In the genomic region with DNA sequence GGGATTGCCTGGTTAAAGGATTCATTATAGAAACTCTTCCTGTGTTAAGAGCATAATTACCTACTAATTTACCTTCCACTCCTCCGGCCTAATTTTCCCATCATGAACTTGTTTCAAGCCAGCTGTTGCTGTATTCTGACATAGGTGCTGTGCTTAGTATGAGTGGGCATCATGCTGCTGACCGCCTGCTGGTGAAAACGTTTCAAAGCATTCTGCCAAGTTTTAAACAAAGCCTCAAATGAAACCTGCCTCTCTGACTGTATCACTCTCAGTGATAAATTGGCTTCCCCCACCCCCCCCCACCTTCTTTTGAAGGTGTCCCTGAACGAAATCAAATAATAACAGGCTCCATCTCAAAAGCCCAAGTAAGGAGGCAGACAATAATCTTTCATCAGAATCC, we compare ENCODE assay signal across 22 cellular contexts. TPM values are rescaled to one million over a fixed set of nuclear protein-coding genes. Genes with fewer than 3 reads are reported as not detected.
A peak's percentile ranks its signal among the peaks of the same experiment; 100 is the strongest.
DNase-seq lines count a peak whose midpoint lies in the region; ATAC-seq, FAIRE-seq and TF ChIP-seq lines count a peak whose summit lies in the region.
"Had no signal": no experiment of that assay in that cellular context is flagged by ENCODE, and none has a peak within 500 bp of the region (broad histone marks: within the 10 kb centered on the region; RNA-seq: fewer than 3 reads in every experiment).

No MANE protein-coding gene starts in this region.

- no peak overlapping the region; the same call in 1 of the 2 replicates for H3K4me2 ChIP-seq in GM12878 (ENCODE audit: control insufficient read depth, insufficient read depth)

- ATAC-seq in GM12878, result peak; percentile 81
- ATAC-seq: activated CD8-positive, alpha-beta T cell treated with anti-CD3 and anti-CD28 coated beads, Interleukin-2, amount 10 ng/mL, durations not matched to agents 7 days and 5 days had no signal

- H3K27ac ChIP-seq in GM12878 (ENCODE audit: control insufficient read depth, insufficient read depth) (no peak overlapping the region), tibial artery (no peak overlapping the region)
- H3K27ac ChIP-seq: C4-2B, HL-60, Peyer's patch, upper lobe of left lung had no signal

- H3K4me1 ChIP-seq in GM12878 (ENCODE audit: control insufficient read depth, insufficient read depth, low read length) (peaks cover 47% of the 10 kb centered on the region), tibial artery (no peaks in the 10 kb centered on the region)
- H3K4me1 ChIP-seq: upper lobe of left lung had no signal

- no peak for TF ChIP-seq POLR2A in GM12878 (IDR thresholded peaks at IDR 0.05; ENCODE audit: low read depth, low read length)

- intact Hi-C loops in GM12878 (cut with micrococcal nuclease; ENCODE audit: unreplicated experiment) (no loop called here), tibial artery (cut with DNase I; ENCODE audit: low total_unique reads) (no loop called here)

- DNase-seq in GM06990 (ENCODE audit: extremely low read depth, insufficient read length) (no peak), NCI-H1417 treated with DMSO at 0.1 percent for 48 hours (lab: John Stamatoyannopoulos, UW) (peak; percentile 94), NCI-H345 (lab: John Stamatoyannopoulos, UW) (peak; percentile 91), GM12878 (ENCODE audit: low read depth, low spot score) (no peak), NCI-H2029 treated with DMSO at 0.1 percent for 48 hours (lab: John Stamatoyannopoulos, UW) (no peak), activated gamma-delta T cell treated with Interleukin-2 at 50 U/mL for 16 hours (no peak), NCI-H446 (lab: John Stamatoyannopoulos, UW) (no peak), tibial artery (no peak)
- DNase-seq: activated CD4-positive, CD25-positive, alpha-beta regulatory T cell treated with anti-CD3 and anti-CD28 coated beads, Interleukin-2, amount 50 U/mL, for 72 hours; activated CD8-positive, alpha-beta T cell treated with anti-CD3 and anti-CD28 coated beads, Interleukin-2, amount 10 ng/mL, durations not matched to agents 7 days and 5 days; activated T-cell treated with anti-CD3 and anti-CD28 coated beads, Interleukin-2, amount 50 U/mL, for 1 hour; mammary epithelial cell; NCI-H1694 treated with DMSO at 0.1 percent for 48 hours; NK-92 treated with Interleukin-12 subunit alpha and Interleukin-12 subunit beta, amount 100 ng/mL, for 24 hours; Peyer's patch; upper lobe of left lung had no signal

- CTCF ChIA-PET in GM12878 (lab: Yijun Ruan, JAX), result interaction anchor here (1.7 to 3.0 kb wide), 6 partner anchors 13 to 43 kb away, joined by 4 to 25 read pairs (median 10); no protein-coding TSS in a partner anchor

- 51% methylated on average over 4 of the region's 4 CpGs for WGBS in GM12878 (ENCODE audit: insufficient coverage, insufficient replicate concordance, low lambda C conversion rate, missing lambda C conversion rate)

- TF ChIP-seq EP300 in GM12878 (IDR thresholded peaks at IDR 0.05; ENCODE audit: borderline replicate concordance in 1 of 2, control insufficient read depth in 1 of 2, low read depth in 2 of 2, low read length in 2 of 2), result no peak

- H3K9me3 ChIP-seq in GM12878 (replicated peaks; ENCODE audit: control insufficient read depth, insufficient read depth, low read length) (peaks cover 2% of the 10 kb centered on the region; the same call in 2 of the 3 replicates), tibial artery (no peaks in the 10 kb centered on the region)
- H3K9me3 ChIP-seq: Peyer's patch, upper lobe of left lung had no signal

- H3K36me3 ChIP-seq in GM06990 (ENCODE audit: control insufficient read depth, insufficient read depth, low read length), result no peaks in the 10 kb centered on the region
- H3K36me3 ChIP-seq in GM12878 (ENCODE audit: control insufficient read depth in 2 of 2, insufficient read depth in 2 of 2, low read length in 1 of 2), result no peaks in the 10 kb centered on the region
- no peaks in the 10 kb centered on the region for H3K36me3 ChIP-seq in tibial artery
- H3K36me3 ChIP-seq: Peyer's patch, upper lobe of left lung had no signal

- no peak for FAIRE-seq in GM12878 (lab: Jason Lieb, UNC)
- FAIRE-seq: bronchial epithelial cell, G401.6, GM12891, H1 had no signal

- POLR2A ChIA-PET in GM12878 (lab: Charles Lee), result interaction anchor here (0.6 to 1.5 kb wide), 4 partner anchors 9 to 42 kb away, joined by 4 to 5 read pairs (median 4); no protein-coding TSS in a partner anchor

- no peaks in the 10 kb centered on the region for H4K20me1 ChIP-seq in GM12878 (ENCODE audit: control insufficient read depth, insufficient read depth)

- RAD21 ChIA-PET in GM12878 (lab: Charles Lee; ENCODE audit: unreplicated experiment), result interaction anchor here (0.6 to 1.0 kb wide), 6 partner anchors 19 to 433 kb away, joined by 3 to 4 read pairs (median 3); no protein-coding TSS in a partner anchor

- H3K4me3 ChIP-seq in GM06990 (replicated peaks; ENCODE audit: low read depth, low read length) (no peak overlapping the region), GM12878 (no peak overlapping the region), tibial artery (no peak overlapping the region)
- H3K4me3 ChIP-seq: Peyer's patch, upper lobe of left lung had no signal

- in situ Hi-C loops in GM12878 (cut with MboI), result no loop called here

- TF ChIP-seq RAD21 in GM12878 (IDR thresholded peaks at IDR 0.05; ENCODE audit: insufficient read depth, low read depth, low read length), result no peak

- no TSS peak for BruUV-seq in GM12878 (replicated peaks; lab: Mats Ljungman, UMichigan)

- TF ChIP-seq CTCF in GM06990 (IDR thresholded peaks at IDR 0.05; ENCODE audit: insufficient read depth, low read length, poor library complexity, severe bottlenecking) (peak; percentile 11), GM12878 (IDR thresholded peaks at IDR 0.05 in 2 of 3, conservative IDR thresholded peaks at IDR 0.05 in 1 of 3; ENCODE audit: control insufficient read depth in 2 of 3, extremely low read depth in 1 of 3, insufficient read depth in 1 of 3, low read depth in 3 of 3, low read length in 3 of 3) (peak in 1 of 3 experiments; percentile 15; a peak in 1 of 6 replicates), tibial artery (IDR thresholded peaks at IDR 0.05) (no peak)

- SMC1A ChIA-PET in GM12878 (lab: Charles Lee; ENCODE audit: uncharacterized antibody, unreplicated experiment), result interaction anchor here (1.3 to 2.4 kb wide), 6 partner anchors 9 to 41 kb away, joined by 5 to 16 read pairs (median 8); no protein-coding TSS in a partner anchor

- no peak overlapping the region for H3K9ac ChIP-seq in GM12878 (ENCODE audit: control insufficient read depth, insufficient read depth, low read length)

- no peaks in the 10 kb centered on the region for H3K79me2 ChIP-seq in GM12878 (ENCODE audit: control insufficient read depth, insufficient read depth, low read length)

- H3K27me3 ChIP-seq in GM06990 (replicated peaks; ENCODE audit: control insufficient read depth, insufficient read depth, low read length), result no peaks in the 10 kb centered on the region
- H3K27me3 ChIP-seq in GM12878 (replicated peaks in 1 of 2; ENCODE audit: control insufficient read depth in 2 of 2, insufficient read depth in 2 of 2, low read length in 1 of 2), result no peaks in the 10 kb centered on the region
- peaks cover 0 to 26% of the 10 kb centered on the region in 2 donors for H3K27me3 ChIP-seq in tibial artery
- H3K27me3 ChIP-seq: Peyer's patch, upper lobe of left lung had no signal

- H2AFZ ChIP-seq in GM12878 (ENCODE audit: control insufficient read depth, low read depth, low read length), result no peak overlapping the region

TF ChIP-seq in GM12878, 131 proteins besides CTCF, POLR2A, EP300 and RAD21 (continues in another document):
- TF ChIP-seq, protein P1, sequence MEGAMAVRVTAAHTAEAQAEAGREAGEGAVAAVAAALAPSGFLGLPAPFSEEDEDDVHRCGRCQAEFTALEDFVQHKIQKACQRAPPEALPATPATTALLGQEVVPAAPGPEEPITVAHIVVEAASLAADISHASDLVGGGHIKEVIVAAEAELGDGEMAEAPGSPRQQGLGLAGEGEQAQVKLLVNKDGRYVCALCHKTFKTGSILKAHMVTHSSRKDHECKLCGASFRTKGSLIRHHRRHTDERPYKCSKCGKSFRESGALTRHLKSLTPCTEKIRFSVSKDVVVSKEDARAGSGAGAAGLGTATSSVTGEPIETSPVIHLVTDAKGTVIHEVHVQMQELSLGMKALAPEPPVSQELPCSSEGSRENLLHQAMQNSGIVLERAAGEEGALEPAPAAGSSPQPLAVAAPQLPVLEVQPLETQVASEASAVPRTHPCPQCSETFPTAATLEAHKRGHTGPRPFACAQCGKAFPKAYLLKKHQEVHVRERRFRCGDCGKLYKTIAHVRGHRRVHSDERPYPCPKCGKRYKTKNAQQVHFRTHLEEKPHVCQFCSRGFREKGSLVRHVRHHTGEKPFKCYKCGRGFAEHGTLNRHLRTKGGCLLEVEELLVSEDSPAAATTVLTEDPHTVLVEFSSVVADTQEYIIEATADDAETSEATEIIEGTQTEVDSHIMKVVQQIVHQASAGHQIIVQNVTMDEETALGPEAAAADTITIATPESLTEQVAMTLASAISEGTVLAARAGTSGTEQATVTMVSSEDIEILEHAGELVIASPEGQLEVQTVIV (IDR thresholded peaks at IDR 0.05; ENCODE audit: borderline replicate concordance, partially characterized antibody), result no peak
- TF ChIP-seq EED (IDR thresholded peaks at IDR 0.05; ENCODE audit: low read depth) (no peak), BCL11A (IDR thresholded peaks at IDR 0.05; ENCODE audit: low read depth, low read length) (no peak), NR2C2 (IDR thresholded peaks at IDR 0.05; ENCODE audit: borderline replicate concordance, control insufficient read depth, insufficient read length, low read depth) (no peak)

RNA-seq across cellular contexts. Expression of a gene that starts 47.9 kb away (rescaled TPM):
- total RNA-seq in GM12878 (2013; cell fraction: nucleolus; rRNA removed), result 131 and 133 TPM in 2 replicates
- total RNA-seq in GM12878 (2014; rRNA removed) (17.9 and 19.1 TPM in 2 replicates), GM12878 (2014; rRNA removed; fragmentation: Illumina TruSeq; extraction: Trizol) (20.0 and 22.4 TPM in 2 replicates), GM12878 (2021) (35.6 and 37.0 TPM in 2 replicates)
- polyA plus RNA-seq in GM12878 (2011; ENCODE audit: low read depth), result 2.5 TPM
- polyA plus RNA-seq in GM12878 (2011; rRNA removed) (7.4 and 10.6 TPM in 2 replicates), GM12878 (2014; fragmentation: Illumina TruSeq; extraction: Trizol) (22.5 and 28.1 TPM in 2 replicates), GM12878 (2014; fragmentation: Nextera tagmentation; extraction: Ambion mirVana) (10 to 100 TPM in 1 of 2 experiments, 1 to 10 TPM in 1; 8.5 to 14.0 TPM), GM12878 (2014; rRNA removed) (40.7 and 48.2 TPM in 2 replicates), GM12878 (2016; fragmentation: Nextera tagmentation; extraction: Ambion mirVana) (10 to 100 TPM; 72.5 to 77.0 TPM)
- 9.8 and 10.7 TPM in 2 replicates for polyA plus RNA-seq in GM12878 (2011; cell fraction: cytosol; rRNA removed)
- polyA plus RNA-seq in GM12878 (2011; cell fraction: nucleus; rRNA removed), result 25.2 and 26.9 TPM in 2 replicates
- 2.5 and 2.8 TPM in 2 replicates for polyA plus RNA-seq in GM12878 (2012)
- polyA minus RNA-seq in GM12878 (2011; rRNA and poly(A)+ RNA removed), result 39.1 and 39.8 TPM in 2 replicates
- polyA minus RNA-seq in GM12878 (2011; cell fraction: cytosol; rRNA and poly(A)+ RNA removed), result 2.8 and 4.3 TPM in 2 replicates
- 48.6 and 74.1 TPM in 2 replicates for polyA minus RNA-seq in GM12878 (2011; cell fraction: nucleus; rRNA and poly(A)+ RNA removed)

Comparison
In these comparisons a context has a peak if more than half of its experiments do, and no peak if none do; other contexts are left out.
1. DNase-seq: peak in NCI-H1417 treated with DMSO at 0.1 percent for 48 hours (single experiment) and NCI-H345 (single experiment); none in GM06990 (single experiment), GM12878 (single experiment), NCI-H2029 treated with DMSO at 0.1 percent for 48 hours (single experiment), activated gamma-delta T cell treated with Interleukin-2 at 50 U/mL for 16 hours (single experiment), NCI-H446 (0 of 2) and tibial artery (0 of 2).